In the genomic region with DNA sequence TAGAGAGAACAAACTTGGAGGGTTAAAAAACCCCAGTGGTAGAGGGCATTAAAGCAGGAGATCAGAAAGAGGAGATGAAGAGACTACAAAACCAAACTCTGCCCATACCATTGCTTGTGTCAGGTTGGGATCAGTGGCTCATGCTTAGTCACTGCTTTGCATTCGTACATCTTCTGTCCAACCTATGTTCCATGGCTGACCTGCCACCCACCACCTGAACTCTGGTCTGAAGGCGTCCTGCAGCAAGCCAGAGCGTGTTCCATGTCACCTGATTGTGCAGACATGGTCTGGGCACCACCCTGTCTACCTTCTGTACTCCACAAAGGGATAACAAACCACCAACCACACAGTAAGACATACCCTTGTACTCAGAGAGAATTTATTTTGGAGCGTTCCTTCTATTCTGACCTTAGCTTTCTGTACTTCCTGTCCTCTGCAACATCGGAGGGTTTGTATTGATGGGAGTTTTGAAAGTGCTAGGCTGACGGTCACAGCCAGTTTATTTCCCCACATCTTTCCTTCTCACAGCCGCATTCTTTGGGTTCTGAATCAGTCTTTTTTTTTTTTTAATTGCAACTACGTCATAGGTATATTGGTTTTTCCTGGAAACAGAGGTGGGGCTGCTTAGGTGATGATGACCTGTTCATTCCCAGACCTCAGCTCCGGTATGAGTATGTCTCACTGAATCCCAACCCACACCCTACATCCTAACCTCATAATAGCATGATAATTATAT, we compare ENCODE assay signal across 9 cellular contexts.
DNase-seq lines count a peak whose midpoint lies in the region; ATAC-seq and TF ChIP-seq lines count a peak whose summit lies in the region.
"Had no signal": no experiment of that assay in that cellular context is flagged by ENCODE, and none has a peak within 500 bp of the region (broad histone marks: within the 10 kb centered on the region; RNA-seq: fewer than 3 reads in every experiment).

No MANE protein-coding gene starts in this region.

- H3K27ac Mint-ChIP-seq in activated T-helper 2 cell treated with anti-CD3 and anti-CD28 coated beads, Interferon-gamma antibody, Interleukin-2, Interleukin-4, amounts not matched to agents 10 μg/mL and 5 μg/mL and 100 μg/mL, durations not matched to agents 14 hours and 24 hours and 36 hours: peak overlapping the region; percentile 75
- no peak overlapping the region for H3K27ac Mint-ChIP-seq in stimulated activated effector memory CD8-positive, alpha-beta T cell treated with anti-CD3 and anti-CD28 coated beads, Interleukin-12 subunit alpha, Interleukin-12 subunit beta, amount 100 ng/mL, for 72 hours

- intact Hi-C loops in activated T-helper 2 cell treated with anti-CD3 and anti-CD28 coated beads, Interferon-gamma antibody, Interleukin-2, Interleukin-4, amounts not matched to agents 10 μg/mL and 5 μg/mL and 100 μg/mL, durations not matched to agents 14 hours and 24 hours and 36 hours (cut with micrococcal nuclease): no loop called here

- H3K9me3 Mint-ChIP-seq in activated T-helper 2 cell treated with anti-CD3 and anti-CD28 coated beads, Interferon-gamma antibody, Interleukin-2, Interleukin-4, amounts not matched to agents 10 μg/mL and 5 μg/mL and 100 μg/mL, durations not matched to agents 14 hours and 24 hours and 36 hours: no peaks in the 10 kb centered on the region
- H3K9me3 Mint-ChIP-seq in stimulated activated effector memory CD8-positive, alpha-beta T cell treated with anti-CD3 and anti-CD28 coated beads, Interleukin-12 subunit alpha, Interleukin-12 subunit beta, amount 100 ng/mL, for 72 hours: no peaks in the 10 kb centered on the region

- no peak for TF ChIP-seq CTCF in foreskin fibroblast (IDR thresholded peaks at IDR 0.05; ENCODE audit: low read depth, low read length)

- DNase-seq in HPDE6-E6E7 (ENCODE audit: extremely low spot score): peak; percentile 88
- DNase-seq in activated T-helper 2 cell treated with anti-CD3 and anti-CD28 coated beads, Interferon-gamma antibody, Interleukin-2, Interleukin-4, amounts not matched to agents 10 μg/mL and 5 μg/mL and 100 μg/mL, durations not matched to agents 14 hours and 24 hours and 36 hours (ENCODE audit: low spot score): no peak
- DNase-seq in foreskin fibroblast: peak; percentile 55 to 66
- DNase-seq in stimulated activated effector memory CD8-positive, alpha-beta T cell treated with anti-CD3 and anti-CD28 coated beads, Interleukin-12 subunit alpha, Interleukin-12 subunit beta, amount 100 ng/mL, for 72 hours (ENCODE audit: low spot score in 2 of 2): no peak
- no peak for DNase-seq in stimulated activated naive CD4-positive, alpha-beta T cell (lab: John Stamatoyannopoulos, UW)
- DNase-seq in NOMO-1 treated with DMSO at 0.1 percent for 48 hours (lab: John Stamatoyannopoulos, UW; ENCODE audit: unreplicated experiment): no peak
- DNase-seq: posterior cingulate gyrus, T1000 had no signal

- H3K27me3 Mint-ChIP-seq in activated T-helper 2 cell treated with anti-CD3 and anti-CD28 coated beads, Interferon-gamma antibody, Interleukin-2, Interleukin-4, amounts not matched to agents 10 μg/mL and 5 μg/mL and 100 μg/mL, durations not matched to agents 14 hours and 24 hours and 36 hours (ENCODE audit: low read depth): peaks cover 11% of the 10 kb centered on the region

- H3K4me3 ChIP-seq in foreskin fibroblast (ENCODE audit: low read depth in 1 of 2, low read length in 2 of 2): peak overlapping the region in 1 of 2 donors; percentile 3

- ATAC-seq in stimulated activated effector memory CD8-positive, alpha-beta T cell treated with anti-CD3 and anti-CD28 coated beads, Interleukin-12 subunit alpha, Interleukin-12 subunit beta, amount 100 ng/mL, for 72 hours: peak; percentile 57
- ATAC-seq in HG02970 (IDR thresholded peaks at IDR 0.05; ENCODE audit: low FRiP score, unreplicated experiment): no peak

- no peaks in the 10 kb centered on the region for H3K36me3 Mint-ChIP-seq in activated T-helper 2 cell treated with anti-CD3 and anti-CD28 coated beads, Interferon-gamma antibody, Interleukin-2, Interleukin-4, amounts not matched to agents 10 μg/mL and 5 μg/mL and 100 μg/mL, durations not matched to agents 14 hours and 24 hours and 36 hours (ENCODE audit: low read depth)
- no peaks in the 10 kb centered on the region for H3K36me3 Mint-ChIP-seq in stimulated activated effector memory CD8-positive, alpha-beta T cell treated with anti-CD3 and anti-CD28 coated beads, Interleukin-12 subunit alpha, Interleukin-12 subunit beta, amount 100 ng/mL, for 72 hours

- peaks cover 5% of the 10 kb centered on the region for H3K4me1 Mint-ChIP-seq in activated T-helper 2 cell treated with anti-CD3 and anti-CD28 coated beads, Interferon-gamma antibody, Interleukin-2, Interleukin-4, amounts not matched to agents 10 μg/mL and 5 μg/mL and 100 μg/mL, durations not matched to agents 14 hours and 24 hours and 36 hours (ENCODE audit: low read depth)
- H3K4me1 Mint-ChIP-seq in stimulated activated effector memory CD8-positive, alpha-beta T cell treated with anti-CD3 and anti-CD28 coated beads, Interleukin-12 subunit alpha, Interleukin-12 subunit beta, amount 100 ng/mL, for 72 hours: peaks cover 7% of the 10 kb centered on the region

- H3K4me3 Mint-ChIP-seq in activated T-helper 2 cell treated with anti-CD3 and anti-CD28 coated beads, Interferon-gamma antibody, Interleukin-2, Interleukin-4, amounts not matched to agents 10 μg/mL and 5 μg/mL and 100 μg/mL, durations not matched to agents 14 hours and 24 hours and 36 hours (ENCODE audit: low read depth): no peak overlapping the region
- H3K4me3 Mint-ChIP-seq in stimulated activated effector memory CD8-positive, alpha-beta T cell treated with anti-CD3 and anti-CD28 coated beads, Interleukin-12 subunit alpha, Interleukin-12 subunit beta, amount 100 ng/mL, for 72 hours: no peak overlapping the region

Comparison
In these comparisons a context has a peak if more than half of its experiments do, and no peak if none do; other contexts are left out.
1. DNase-seq: peak in HPDE6-E6E7 (single experiment) and foreskin fibroblast (2 of 2); none in activated T-helper 2 cell treated with anti-CD3 and anti-CD28 coated beads, Interferon-gamma antibody, Interleukin-2, Interleukin-4, amounts not matched to agents 10 μg/mL and 5 μg/mL and 100 μg/mL, durations not matched to agents 14 hours and 24 hours and 36 hours (single experiment), stimulated activated effector memory CD8-positive, alpha-beta T cell treated with anti-CD3 and anti-CD28 coated beads, Interleukin-12 subunit alpha, Interleukin-12 subunit beta, amount 100 ng/mL, for 72 hours (0 of 2), stimulated activated naive CD4-positive, alpha-beta T cell (0 of 6) and NOMO-1 treated with DMSO at 0.1 percent for 48 hours (single experiment).